12 cellular contexts compared by ENCODE assay signal in the genomic region with DNA sequence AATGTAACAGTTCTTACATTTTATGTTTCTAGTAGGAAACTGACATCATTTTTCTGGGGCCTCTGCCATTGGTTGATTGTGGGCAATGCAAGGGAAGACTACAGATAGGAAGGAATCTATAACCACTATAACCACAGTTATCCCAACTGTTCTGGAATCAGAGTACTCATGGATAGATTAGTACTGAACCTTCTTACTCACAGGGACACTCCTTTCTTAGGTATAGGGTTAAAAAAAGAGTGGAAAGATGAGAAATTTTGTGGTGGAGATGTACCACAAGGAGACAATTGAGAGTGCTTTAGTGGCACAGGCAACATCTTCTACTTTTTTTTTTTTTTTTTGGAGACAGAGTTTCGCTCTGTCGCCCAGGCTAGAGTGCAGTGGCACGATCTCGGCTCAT. TPM values are rescaled to one million over a fixed set of nuclear protein-coding genes. Genes with fewer than 3 reads are reported as not detected.
DNase-seq lines count a peak whose midpoint lies in the region; ATAC-seq and TF ChIP-seq lines count a peak whose summit lies in the region.
"Had no signal": no experiment of that assay in that cellular context is flagged by ENCODE, and none has a peak within 500 bp of the region (broad histone marks: within the 10 kb centered on the region; RNA-seq: fewer than 3 reads in every experiment).

No MANE protein-coding gene starts in this region.

- H3K9me3 ChIP-seq in colonic mucosa (no peaks in the 10 kb centered on the region), vagina (no peaks in the 10 kb centered on the region)
- H3K9me3 ChIP-seq: gastroesophageal sphincter had no signal

- ATAC-seq in activated CD8-positive, alpha-beta memory T cell treated with anti-CD3 and anti-CD28 coated beads, Interleukin-2, amount 10 ng/mL, durations not matched to agents 7 days and 5 days, result peak; percentile 26
- peak; percentile 63 for ATAC-seq in stimulated activated effector memory CD8-positive, alpha-beta T cell treated with anti-CD3 and anti-CD28 coated beads, Interleukin-12 subunit alpha, Interleukin-12 subunit beta, amount 100 ng/mL, for 72 hours
- ATAC-seq: gastroesophageal sphincter had no signal

- peak overlapping the region; percentile 50 for H3K4me3 Mint-ChIP-seq in activated CD8-positive, alpha-beta memory T cell treated with anti-CD3 and anti-CD28 coated beads, Interleukin-2, amount 10 ng/mL, durations not matched to agents 7 days and 5 days
- H3K4me3 Mint-ChIP-seq in stimulated activated effector memory CD8-positive, alpha-beta T cell treated with anti-CD3 and anti-CD28 coated beads, Interleukin-12 subunit alpha, Interleukin-12 subunit beta, amount 100 ng/mL, for 72 hours, result peak overlapping the region; percentile 49
- H3K4me3 Mint-ChIP-seq: memory B cell had no signal

- intact Hi-C loops in colonic mucosa (cut with DNase I), result no loop called here
- intact Hi-C loops in vagina (cut with DNase I), result no loop called here

- H3K27ac ChIP-seq in colonic mucosa (no peak overlapping the region), vagina (no peak overlapping the region)
- H3K27ac ChIP-seq: gastroesophageal sphincter had no signal

- peaks cover 31% of the 10 kb centered on the region for H3K36me3 Mint-ChIP-seq in activated CD8-positive, alpha-beta memory T cell treated with anti-CD3 and anti-CD28 coated beads, Interleukin-2, amount 10 ng/mL, durations not matched to agents 7 days and 5 days
- H3K36me3 Mint-ChIP-seq in stimulated activated effector memory CD8-positive, alpha-beta T cell treated with anti-CD3 and anti-CD28 coated beads, Interleukin-12 subunit alpha, Interleukin-12 subunit beta, amount 100 ng/mL, for 72 hours, result no peaks in the 10 kb centered on the region

- no peaks in the 10 kb centered on the region for H3K27me3 Mint-ChIP-seq in activated CD8-positive, alpha-beta memory T cell treated with anti-CD3 and anti-CD28 coated beads, Interleukin-2, amount 10 ng/mL, durations not matched to agents 7 days and 5 days

- DNase-seq in activated CD8-positive, alpha-beta memory T cell treated with anti-CD3 and anti-CD28 coated beads, Interleukin-2, amount 10 ng/mL, durations not matched to agents 7 days and 5 days, result no peak
- no peak for DNase-seq in activated CD8-positive, alpha-beta memory T cell treated with anti-CD3 and anti-CD28 coated beads for 24 hours
- peak; percentile 44 for DNase-seq in MV-4-11 (lab: John Stamatoyannopoulos, UW)
- peak; percentile 27 for DNase-seq in astrocyte of the spinal cord (ENCODE audit: low read depth, low spot score)
- DNase-seq in stimulated activated effector memory CD8-positive, alpha-beta T cell treated with anti-CD3 and anti-CD28 coated beads, Interleukin-12 subunit alpha, Interleukin-12 subunit beta, amount 100 ng/mL, for 72 hours (ENCODE audit: low spot score in 2 of 2), result no peak
- no peak for DNase-seq in colonic mucosa
- no peak for DNase-seq in GF-D8 (lab: John Stamatoyannopoulos, UW)
- DNase-seq in vagina (ENCODE audit: extremely low spot score in 2 of 2), result no peak
- DNase-seq: NCI-H2081 treated with DMSO at 0.1 percent for 48 hours, occipital lobe had no signal

- H3K4me1 Mint-ChIP-seq in activated CD8-positive, alpha-beta memory T cell treated with anti-CD3 and anti-CD28 coated beads, Interleukin-2, amount 10 ng/mL, durations not matched to agents 7 days and 5 days, result peaks cover 50% of the 10 kb centered on the region
- H3K4me1 Mint-ChIP-seq in stimulated activated effector memory CD8-positive, alpha-beta T cell treated with anti-CD3 and anti-CD28 coated beads, Interleukin-12 subunit alpha, Interleukin-12 subunit beta, amount 100 ng/mL, for 72 hours, result peaks cover 57% of the 10 kb centered on the region

- no peak for TF ChIP-seq POLR2A in vagina (IDR thresholded peaks at IDR 0.05)

- peak overlapping the region; percentile 86 for H3K27ac Mint-ChIP-seq in activated CD8-positive, alpha-beta memory T cell treated with anti-CD3 and anti-CD28 coated beads, Interleukin-2, amount 10 ng/mL, durations not matched to agents 7 days and 5 days
- no peak overlapping the region for H3K27ac Mint-ChIP-seq in stimulated activated effector memory CD8-positive, alpha-beta T cell treated with anti-CD3 and anti-CD28 coated beads, Interleukin-12 subunit alpha, Interleukin-12 subunit beta, amount 100 ng/mL, for 72 hours
- H3K27ac Mint-ChIP-seq: memory B cell had no signal

- TF ChIP-seq CTCF in astrocyte of the spinal cord (IDR thresholded peaks at IDR 0.05; ENCODE audit: low read depth, low read length) (no peak), colonic mucosa (IDR thresholded peaks at IDR 0.05) (no peak), vagina (IDR thresholded peaks at IDR 0.05) (no peak)

- H3K27me3 ChIP-seq in colonic mucosa (no peaks in the 10 kb centered on the region), vagina (no peaks in the 10 kb centered on the region)
- H3K27me3 ChIP-seq: gastroesophageal sphincter had no signal

- CTCF ChIA-PET in activated CD8-positive, alpha-beta memory T cell treated with anti-CD3 and anti-CD28 coated beads, Interleukin-2, amount 10 ng/mL, durations not matched to agents 7 days and 5 days (lab: Charles Lee), result interaction anchor here (0.9 to 9.0 kb wide), 4 partner anchors 9 to 43 kb away, joined by 3 to 60 read pairs (median 3); partner anchors contain the start of genes ERP29 and TMEM116

- no peaks in the 10 kb centered on the region for H3K4me1 ChIP-seq in colonic mucosa
- H3K4me1 ChIP-seq in vagina, result no peaks in the 10 kb centered on the region
- H3K4me1 ChIP-seq: gastroesophageal sphincter had no signal

- in situ Hi-C loops in astrocyte of the spinal cord (cut with HindIII; ENCODE audit: low sequenced_read_pairs), result no loop called here

- H3K4me3 ChIP-seq in astrocyte of the spinal cord (ENCODE audit: low read depth, low read length) (no peak overlapping the region), colonic mucosa (no peak overlapping the region), vagina (no peak overlapping the region)
- H3K4me3 ChIP-seq: gastroesophageal sphincter had no signal

- no peak overlapping the region for H3K9ac ChIP-seq in colonic mucosa (ENCODE audit: low read depth in 2 of 2, low read length in 2 of 2)

- H3K9me3 Mint-ChIP-seq in activated CD8-positive, alpha-beta memory T cell treated with anti-CD3 and anti-CD28 coated beads, Interleukin-2, amount 10 ng/mL, durations not matched to agents 7 days and 5 days (ENCODE audit: low read depth), result no peaks in the 10 kb centered on the region
- H3K9me3 Mint-ChIP-seq in stimulated activated effector memory CD8-positive, alpha-beta T cell treated with anti-CD3 and anti-CD28 coated beads, Interleukin-12 subunit alpha, Interleukin-12 subunit beta, amount 100 ng/mL, for 72 hours, result no peaks in the 10 kb centered on the region
- H3K9me3 Mint-ChIP-seq: memory B cell had no signal

- H3K36me3 ChIP-seq in colonic mucosa (no peaks in the 10 kb centered on the region), vagina (no peaks in the 10 kb centered on the region)

RNA-seq across cellular contexts. Expression of gene TMEM116, which starts 21.0 kb away (rescaled TPM):
- 10 to 100 TPM; 14.6 to 22.2 TPM for total RNA-seq in activated CD8-positive, alpha-beta memory T cell treated with anti-CD3 and anti-CD28 coated beads, Interleukin-2, amount 10 ng/mL, durations not matched to agents 7 days and 5 days
- 1 to 10 TPM; 5.2 to 8.5 TPM for total RNA-seq in colonic mucosa
- total RNA-seq in vagina, result 11.5 TPM

RNA-seq across cellular contexts. Expression of gene ERP29, which starts 21.3 kb away (rescaled TPM):
- 100 to 1,000 TPM; 119 to 150 TPM for total RNA-seq in activated CD8-positive, alpha-beta memory T cell treated with anti-CD3 and anti-CD28 coated beads, Interleukin-2, amount 10 ng/mL, durations not matched to agents 7 days and 5 days
- total RNA-seq in colonic mucosa, result 100 to 1,000 TPM; 136 to 152 TPM
- total RNA-seq in vagina, result 26.5 TPM

Comparison
In these comparisons a context has a peak if more than half of its experiments do, and no peak if none do; other contexts are left out.
1. DNase-seq: peak in MV-4-11 (single experiment) and astrocyte of the spinal cord (single experiment); none in activated CD8-positive, alpha-beta memory T cell treated with anti-CD3 and anti-CD28 coated beads, Interleukin-2, amount 10 ng/mL, durations not matched to agents 7 days and 5 days (single experiment), activated CD8-positive, alpha-beta memory T cell treated with anti-CD3 and anti-CD28 coated beads for 24 hours (single experiment), stimulated activated effector memory CD8-positive, alpha-beta T cell treated with anti-CD3 and anti-CD28 coated beads, Interleukin-12 subunit alpha, Interleukin-12 subunit beta, amount 100 ng/mL, for 72 hours (0 of 2), colonic mucosa (single experiment), GF-D8 (single experiment) and vagina (0 of 2).